12 cellular contexts compared by ENCODE assay signal in the genomic region with DNA sequence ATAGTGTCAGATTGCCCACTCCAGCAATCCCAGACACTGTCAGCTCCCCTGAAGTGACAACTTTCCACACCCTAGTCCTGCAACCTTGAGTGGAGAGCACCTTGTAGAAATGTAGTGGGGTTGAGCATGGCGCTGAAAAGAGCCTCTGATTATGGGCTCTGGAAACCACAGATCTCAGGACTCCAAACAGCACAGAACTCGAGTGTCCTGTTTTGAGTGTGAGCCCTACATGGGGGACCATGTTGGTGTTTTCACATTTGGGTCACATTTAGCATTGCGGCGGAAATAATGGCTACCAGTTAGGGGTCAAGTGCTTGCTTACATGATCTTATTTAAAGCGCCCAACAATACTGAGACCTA. TPM values are rescaled to one million over a fixed set of nuclear protein-coding genes. Genes with fewer than 3 reads are reported as not detected.
DNase-seq lines count a peak whose midpoint lies in the region; ATAC-seq lines count a peak whose summit lies in the region.
"Not testable (repeated sequence)": the region's sequence is repeated elsewhere in the genome, so short reads cannot be mapped to it uniquely, and the experiment has no call there.
"Had no signal": no experiment of that assay in that cellular context is flagged by ENCODE, and none has a peak within 500 bp of the region (broad histone marks: within the 10 kb centered on the region; RNA-seq: fewer than 3 reads in every experiment).

No MANE protein-coding gene starts in this region.

- peaks cover 41% of the 10 kb centered on the region for H3K36me3 ChIP-seq in CD8-positive, alpha-beta memory T cell (ENCODE audit: insufficient read depth, low read length)

- CTCF ChIA-PET in CD8-positive, alpha-beta memory T cell (lab: Charles Lee) = interaction anchor here (0.6 to 2.6 kb wide), 3 partner anchors 21 to 1993 kb away, joined by 3 to 12 read pairs (median 9); no protein-coding TSS in a partner anchor
- CTCF ChIA-PET in T-cell (lab: Charles Lee) = interaction anchor here (1.0 to 1.1 kb wide), 2 partner anchors 13 to 24 kb away, joined by 3 read pairs; no protein-coding TSS in a partner anchor
- CTCF ChIA-PET in activated CD4-positive, alpha-beta memory T cell treated with anti-CD3 and anti-CD28 coated beads for 36 hours (lab: Charles Lee) = interaction anchor here (0.9 to 1.8 kb wide), 3 partner anchors 11 to 59 kb away, joined by 4 to 9 read pairs (median 4); no protein-coding TSS in a partner anchor

- intact Hi-C loops in activated CD4-positive, alpha-beta memory T cell treated with anti-CD3 and anti-CD28 coated beads for 36 hours (cut with micrococcal nuclease) = not testable (repeated sequence)

- H3K4me1 ChIP-seq in CD8-positive, alpha-beta memory T cell (ENCODE audit: insufficient read depth, low read length) = peaks cover 52% of the 10 kb centered on the region

- peak overlapping the region; percentile 64 for H3K4me3 ChIP-seq in CD8-positive, alpha-beta memory T cell (ENCODE audit: low read length)

- ATAC-seq in T-cell (replicated peaks in 1 of 4) = not testable (repeated sequence)
- peak in 1 of 2 donors; percentile 7 for ATAC-seq in activated naive CD4-positive, alpha-beta T cell treated with anti-CD3 and anti-CD28 coated beads, Interleukin-2, amount 50 U/mL, for 72 hours
- peak; percentile 11 for ATAC-seq in effector memory CD8-positive, alpha-beta T cell (replicated peaks)
- ATAC-seq in natural killer cell treated with Interleukin-12 subunit alpha and Interleukin-12 subunit beta and Interleukin-15 and Interleukin-18, amount 100 ng/mL, for 72 hours = peak in 1 of 2 donors; percentile 32

- POLR2A ChIA-PET in CD8-positive, alpha-beta memory T cell (lab: Charles Lee) = interaction anchor here (1.0 to 1.7 kb wide), 3 partner anchors 10 to 302 kb away, joined by 3 to 6 read pairs (median 5); partner anchors contain the start of gene TTF2
- POLR2A ChIA-PET in T-cell (lab: Charles Lee) = interaction anchor here in 1 of 2 donors (0.8 kb wide), 1 partner anchor 9 kb away, joined by 3 read pairs; no protein-coding TSS in a partner anchor
- POLR2A ChIA-PET in activated CD4-positive, alpha-beta memory T cell treated with anti-CD3 and anti-CD28 coated beads for 36 hours (lab: Charles Lee) = interaction anchor here (1.5 to 19.5 kb wide), 5 partner anchors 9 to 69 kb away, joined by 10 to 1099 read pairs (median 629); no protein-coding TSS in a partner anchor

- not testable (repeated sequence) for H3K9me3 Mint-ChIP-seq in CD8-positive, alpha-beta memory T cell; T-cell; activated CD4-positive, alpha-beta memory T cell treated with anti-CD3 and anti-CD28 coated beads for 36 hours; activated naive CD4-positive, alpha-beta T cell treated with anti-CD3 and anti-CD28 coated beads, Interleukin-2, amount 50 U/mL, for 72 hours; effector memory CD8-positive, alpha-beta T cell; natural killer cell treated with Interleukin-12 subunit alpha and Interleukin-12 subunit beta and Interleukin-15 and Interleukin-18, amount 100 ng/mL, for 72 hours

- peak overlapping the region; percentile 89 to 99 (median 96) for H3K27ac Mint-ChIP-seq in CD8-positive, alpha-beta memory T cell
- H3K27ac Mint-ChIP-seq in T-cell = peak overlapping the region; percentile 94 to 100
- H3K27ac Mint-ChIP-seq in activated CD4-positive, alpha-beta memory T cell treated with anti-CD3 and anti-CD28 coated beads for 36 hours = peak overlapping the region; percentile 99
- H3K27ac Mint-ChIP-seq in activated naive CD4-positive, alpha-beta T cell treated with anti-CD3 and anti-CD28 coated beads, Interleukin-2, amount 50 U/mL, for 72 hours = peak overlapping the region; percentile 100
- H3K27ac Mint-ChIP-seq in effector memory CD8-positive, alpha-beta T cell = peak overlapping the region; percentile 96 to 97
- peak overlapping the region; percentile 98 to 99 for H3K27ac Mint-ChIP-seq in natural killer cell treated with Interleukin-12 subunit alpha and Interleukin-12 subunit beta and Interleukin-15 and Interleukin-18, amount 100 ng/mL, for 72 hours

- peak overlapping the region; percentile 54 for H3K27ac ChIP-seq in CD8-positive, alpha-beta memory T cell (ENCODE audit: low read depth, low read length)

- not testable (repeated sequence) for H3K27me3 ChIP-seq in CD8-positive, alpha-beta memory T cell (ENCODE audit: insufficient read depth, low read length, poor library complexity, severe bottlenecking)

- H3K36me3 Mint-ChIP-seq in CD8-positive, alpha-beta memory T cell = peaks cover 43 to 88% (median 64%) of the 10 kb centered on the region in 3 donors
- peaks cover 68% of the 10 kb centered on the region for H3K36me3 Mint-ChIP-seq in T-cell
- peaks cover 94% of the 10 kb centered on the region for H3K36me3 Mint-ChIP-seq in activated CD4-positive, alpha-beta memory T cell treated with anti-CD3 and anti-CD28 coated beads for 36 hours
- H3K36me3 Mint-ChIP-seq in activated naive CD4-positive, alpha-beta T cell treated with anti-CD3 and anti-CD28 coated beads, Interleukin-2, amount 50 U/mL, for 72 hours = peaks cover 95 to 96% of the 10 kb centered on the region in 2 donors
- peaks cover 86% of the 10 kb centered on the region for H3K36me3 Mint-ChIP-seq in effector memory CD8-positive, alpha-beta T cell (ENCODE audit: insufficient read depth)
- H3K36me3 Mint-ChIP-seq in natural killer cell treated with Interleukin-12 subunit alpha and Interleukin-12 subunit beta and Interleukin-15 and Interleukin-18, amount 100 ng/mL, for 72 hours = peaks cover 69% of the 10 kb centered on the region

- not testable (repeated sequence) for H3K27me3 Mint-ChIP-seq in CD8-positive, alpha-beta memory T cell; T-cell; activated CD4-positive, alpha-beta memory T cell treated with anti-CD3 and anti-CD28 coated beads for 36 hours; effector memory CD8-positive, alpha-beta T cell; natural killer cell treated with Interleukin-12 subunit alpha and Interleukin-12 subunit beta and Interleukin-15 and Interleukin-18, amount 100 ng/mL, for 72 hours

- peak overlapping the region; percentile 97 to 100 (median 99) for H3K4me3 Mint-ChIP-seq in CD8-positive, alpha-beta memory T cell
- peak overlapping the region; percentile 96 to 100 (median 99) for H3K4me3 Mint-ChIP-seq in T-cell
- peak overlapping the region; percentile 99 for H3K4me3 Mint-ChIP-seq in activated CD4-positive, alpha-beta memory T cell treated with anti-CD3 and anti-CD28 coated beads for 36 hours
- peak overlapping the region; percentile 91 to 99 for H3K4me3 Mint-ChIP-seq in effector memory CD8-positive, alpha-beta T cell
- H3K4me3 Mint-ChIP-seq in natural killer cell treated with Interleukin-12 subunit alpha and Interleukin-12 subunit beta and Interleukin-15 and Interleukin-18, amount 100 ng/mL, for 72 hours = peak overlapping the region; percentile 98

- H3K4me1 Mint-ChIP-seq in CD8-positive, alpha-beta memory T cell = peaks cover 51 to 56% (median 53%) of the 10 kb centered on the region in 3 donors
- H3K4me1 Mint-ChIP-seq in T-cell = peaks cover 52 to 88% (median 54%) of the 10 kb centered on the region in 3 donors
- H3K4me1 Mint-ChIP-seq in activated CD4-positive, alpha-beta memory T cell treated with anti-CD3 and anti-CD28 coated beads for 36 hours (ENCODE audit: low read depth) = peaks cover 40% of the 10 kb centered on the region
- H3K4me1 Mint-ChIP-seq in effector memory CD8-positive, alpha-beta T cell (ENCODE audit: low read depth in 2 of 2) = peaks cover 46 to 62% of the 10 kb centered on the region in 2 donors
- H3K4me1 Mint-ChIP-seq in natural killer cell treated with Interleukin-12 subunit alpha and Interleukin-12 subunit beta and Interleukin-15 and Interleukin-18, amount 100 ng/mL, for 72 hours (ENCODE audit: low read depth in 2 of 2) = peaks cover 52 to 60% of the 10 kb centered on the region in 2 donors

- H3K9me3 ChIP-seq in CD8-positive, alpha-beta memory T cell (ENCODE audit: low read length) = not testable (repeated sequence)

- DNase-seq in CD8-positive, alpha-beta memory T cell; T-cell; activated CD4-positive, alpha-beta memory T cell treated with anti-CD3 and anti-CD28 coated beads for 36 hours; activated naive CD4-positive, alpha-beta T cell treated with anti-CD3 and anti-CD28 coated beads, Interleukin-2, amount 50 U/mL, for 72 hours (ENCODE audit: low spot score in 2 of 2); effector memory CD8-positive, alpha-beta T cell; natural killer cell treated with Interleukin-12 subunit alpha and Interleukin-12 subunit beta and Interleukin-15 and Interleukin-18, amount 100 ng/mL, for 72 hours (ENCODE audit: low spot score): not testable (repeated sequence)
- DNase-seq in activated T-cell treated with anti-CD3 and anti-CD28 coated beads, Interleukin-2, amount 50 U/mL, for 48 hours = peak; percentile 62 to 63

RNA-seq across cellular contexts. Expression of gene CD2, which starts 4.2 kb away (rescaled TPM):
- 100 to 1,000 TPM; 353 to 364 TPM for total RNA-seq in CD8-positive, alpha-beta memory T cell
- polyA plus RNA-seq in CD8-positive, alpha-beta memory T cell = 440 TPM
- 100 to 1,000 TPM; 119 to 209 (median 158) TPM for total RNA-seq in T-cell
- total RNA-seq in activated CD4-positive, alpha-beta memory T cell treated with anti-CD3 and anti-CD28 coated beads for 36 hours = 100 to 1,000 TPM; 335 to 355 TPM
- 100 to 1,000 TPM; 291 to 437 TPM for total RNA-seq in activated naive CD4-positive, alpha-beta T cell treated with anti-CD3 and anti-CD28 coated beads, Interleukin-2, amount 50 U/mL, for 72 hours
- 100 to 1,000 TPM in 1 of 2 donors, 10 to 100 TPM in 1; 71.4 to 140 TPM for total RNA-seq in natural killer cell treated with Interleukin-12 subunit alpha and Interleukin-12 subunit beta and Interleukin-15 and Interleukin-18, amount 100 ng/mL, for 72 hours
- total RNA-seq: Caco-2, GM23338, HT1080, IMR-90 had no signal
- polyA plus RNA-seq: A549, GM23338, IMR-90 had no signal
